ENCODE assay signal across 11 cellular contexts in the genomic region with DNA sequence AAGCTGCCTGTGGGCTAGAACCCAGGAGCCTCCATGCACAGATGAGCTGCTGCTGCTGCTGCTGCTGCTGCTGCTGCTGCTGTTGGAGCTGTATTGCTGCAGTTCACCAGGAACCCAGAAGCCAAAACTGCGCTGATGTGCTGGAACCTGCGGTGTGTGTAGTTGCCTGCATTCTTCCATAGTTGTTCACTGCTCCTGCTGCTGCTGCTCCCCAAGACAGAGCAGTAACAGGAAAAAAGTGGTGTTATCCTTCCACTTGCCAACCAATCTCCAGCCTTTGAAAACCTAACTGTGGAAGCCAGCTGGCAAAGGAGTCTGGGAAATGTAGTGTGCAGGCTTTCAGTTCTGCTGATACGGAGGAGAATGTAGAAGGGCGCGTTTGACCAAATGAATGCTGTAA. TPM values are rescaled to one million over a fixed set of nuclear protein-coding genes. Genes with fewer than 3 reads are reported as not detected.
A peak's percentile ranks its signal among the peaks of the same experiment; 100 is the strongest.
DNase-seq lines count a peak whose midpoint lies in the region; ATAC-seq and TF ChIP-seq lines count a peak whose summit lies in the region.
"Had no signal": no experiment of that assay in that cellular context is flagged by ENCODE, and none has a peak within 500 bp of the region (broad histone marks: within the 10 kb centered on the region; RNA-seq: fewer than 3 reads in every experiment).

No MANE protein-coding gene starts in this region.

- no peak overlapping the region for H3K4me3 ChIP-seq in AG04450 (ENCODE audit: low read depth, low read length)
- no peak overlapping the region for H3K4me3 ChIP-seq in mesenchymal stem cell (ENCODE audit: insufficient read depth in 1 of 2, low read depth in 1 of 2, low read length in 2 of 2)
- H3K4me3 ChIP-seq: HAP-1 had no signal

- H3K27ac ChIP-seq in AG04450 (ENCODE audit: low read depth, low read length) (peak overlapping the region; percentile 39), mesenchymal stem cell (ENCODE audit: low read length, poor library complexity, severe bottlenecking) (no peak overlapping the region)
- H3K27ac ChIP-seq: HL-60 had no signal

- peak; percentile 36 for DNase-seq in AG04450 (ENCODE audit: low read depth, low spot score)
- peak; percentile 25 for DNase-seq in NCI-H2227 (lab: John Stamatoyannopoulos, UW; ENCODE audit: unreplicated experiment)
- DNase-seq in mesenchymal stem cell: peak; percentile 41
- DNase-seq in DMS153 (lab: John Stamatoyannopoulos, UW): no peak
- no peak for DNase-seq in NCI-H2171 treated with DMSO at 0.1 percent for 48 hours (lab: John Stamatoyannopoulos, UW)
- no peak for DNase-seq in dermis blood vessel endothelial cell
- DNase-seq: GF-D8 had no signal

- H2BK120ac ChIP-seq in mesenchymal stem cell (ENCODE audit: low read depth, low read length): no peak overlapping the region

- H3K4me1 ChIP-seq in mesenchymal stem cell (ENCODE audit: control insufficient read depth, insufficient read depth, low read depth, low read length): peaks cover 20% of the 10 kb centered on the region

- H3K23ac ChIP-seq in mesenchymal stem cell (ENCODE audit: low read length in 2 of 2): no peak overlapping the region

- peak overlapping the region; percentile 3 for H3K9ac ChIP-seq in mesenchymal stem cell (ENCODE audit: low read length)

- CTCF ChIA-PET in AG04450 (lab: Charles Lee): interaction anchor here (0.7 to 1.4 kb wide), 5 partner anchors 10 to 115 kb away, joined by 3 to 5 read pairs (median 3); no protein-coding TSS in a partner anchor

- peak overlapping the region in 1 of 2 experiments; percentile 46 for H3K18ac ChIP-seq in mesenchymal stem cell (ENCODE audit: low read depth in 1 of 2, low read length in 2 of 2)

- peak; percentile 63 for ATAC-seq in esophagus mucosa
- no peak for ATAC-seq in GM21737 (IDR thresholded peaks at IDR 0.05; ENCODE audit: unreplicated experiment)

- H3K27me3 ChIP-seq in AG04450 (ENCODE audit: control insufficient read depth, insufficient read depth, low read length): no peaks in the 10 kb centered on the region
- no peaks in the 10 kb centered on the region for H3K27me3 ChIP-seq in mesenchymal stem cell (ENCODE audit: control insufficient read depth in 1 of 2, insufficient read depth in 1 of 2, low read length in 2 of 2)

- no peak overlapping the region for H3K14ac ChIP-seq in mesenchymal stem cell (ENCODE audit: low read length in 2 of 2)

- WGBS in mesenchymal stem cell: 91% methylated on average over 5 of the region's 5 CpGs

- no peak overlapping the region for H4K8ac ChIP-seq in mesenchymal stem cell (ENCODE audit: low read length)

- no peak for TF ChIP-seq CTCF in AG04450 (IDR thresholded peaks at IDR 0.05; ENCODE audit: low read depth, low read length)

- H4K91ac ChIP-seq in mesenchymal stem cell (ENCODE audit: low read length): no peak overlapping the region

- no peak overlapping the region for H2BK15ac ChIP-seq in mesenchymal stem cell (ENCODE audit: low read depth, poor library complexity, severe bottlenecking)

- no peak overlapping the region for H2AK5ac ChIP-seq in mesenchymal stem cell (ENCODE audit: low read length, severe bottlenecking)

- no peak overlapping the region for H2AFZ ChIP-seq in mesenchymal stem cell (ENCODE audit: low read depth, low read length)

- H3K9me3 ChIP-seq in AG04450 (ENCODE audit: control insufficient read depth, insufficient read depth, low read length) (no peaks in the 10 kb centered on the region), mesenchymal stem cell (ENCODE audit: control insufficient read depth, low read length) (no peaks in the 10 kb centered on the region)
- H3K9me3 ChIP-seq: HAP-1 had no signal

- H3K36me3 ChIP-seq in mesenchymal stem cell (ENCODE audit: control insufficient read depth in 1 of 2, insufficient read depth in 2 of 2, low read depth in 1 of 2, low read length in 2 of 2): no peaks in the 10 kb centered on the region
- H3K36me3 ChIP-seq: HAP-1 had no signal

- H3K79me1 ChIP-seq in mesenchymal stem cell (replicated peaks; ENCODE audit: low read length, poor library complexity, severe bottlenecking): peaks cover 10% of the 10 kb centered on the region

- H3K4me2 ChIP-seq in mesenchymal stem cell (ENCODE audit: low read length, poor library complexity, severe bottlenecking): no peak overlapping the region

- POLR2A ChIA-PET in AG04450 (lab: Yijun Ruan, JAX): interaction anchor here (0.6 to 0.9 kb wide), 2 partner anchors 34 to 61 kb away, joined by 3 to 8 read pairs; no protein-coding TSS in a partner anchor

- no peak overlapping the region for H3K4ac ChIP-seq in mesenchymal stem cell (ENCODE audit: low read depth in 1 of 2, low read length in 2 of 2)

- no peak overlapping the region for H2BK5ac ChIP-seq in mesenchymal stem cell (ENCODE audit: low read depth, low read length, poor library complexity, severe bottlenecking)

- peak overlapping the region in 1 of 2 experiments; percentile 33 for H2BK12ac ChIP-seq in mesenchymal stem cell (ENCODE audit: low read length in 2 of 2)

RNA-seq across cellular contexts. Expression of gene ARHGAP35, which starts 37.9 kb away (rescaled TPM):
- 28.0 and 28.7 TPM in 2 replicates for polyA plus RNA-seq in AG04450 (2011; rRNA removed)
- polyA minus RNA-seq in AG04450 (2011; rRNA and poly(A)+ RNA removed): 42.8 and 44.1 TPM in 2 replicates
- total RNA-seq in esophagus mucosa: 33.0 TPM
- polyA plus RNA-seq in mesenchymal stem cell (2013, experiment 1 of 2): 40.0 TPM
- 36.9 TPM for polyA plus RNA-seq in mesenchymal stem cell (2013, experiment 2 of 2)
- total RNA-seq in dermis blood vessel endothelial cell: 25.9 and 44.5 TPM in 2 replicates

RNA-seq across cellular contexts. Expression of gene AP2S1, which starts 48.1 kb away (rescaled TPM):
- 148 and 162 TPM in 2 replicates for polyA plus RNA-seq in AG04450 (2011; rRNA removed)
- polyA minus RNA-seq in AG04450 (2011; rRNA and poly(A)+ RNA removed): 92.4 and 96.9 TPM in 2 replicates
- total RNA-seq in esophagus mucosa (206 TPM), dermis blood vessel endothelial cell (118 and 218 TPM in 2 replicates)
- 284 TPM for polyA plus RNA-seq in mesenchymal stem cell (2013, experiment 1 of 2)
- polyA plus RNA-seq in mesenchymal stem cell (2013, experiment 2 of 2): 308 TPM

Comparison
In these comparisons a context has a peak if more than half of its experiments do, and no peak if none do; other contexts are left out.
1. DNase-seq: peak in AG04450 (single experiment), NCI-H2227 (single experiment) and mesenchymal stem cell (single experiment); none in DMS153 (single experiment), NCI-H2171 treated with DMSO at 0.1 percent for 48 hours (single experiment) and dermis blood vessel endothelial cell (single experiment).